Comparison of ENCODE assay signal across 20 cellular contexts in genomic region chr2:37228788-37229187, GRCh38. TPM values are rescaled to one million over a fixed set of nuclear protein-coding genes. Genes with fewer than 3 reads are reported as not detected.
DNase-seq lines count a peak whose midpoint lies in the region; ATAC-seq and TF ChIP-seq lines count a peak whose summit lies in the region.
"Had no signal": no experiment of that assay in that cellular context is flagged by ENCODE, and none has a peak within 500 bp of the region (broad histone marks: within the 10 kb centered on the region; RNA-seq: fewer than 3 reads in every experiment).

No MANE protein-coding gene starts in this region.

- peaks cover 40% of the 10 kb centered on the region for H3K36me3 ChIP-seq in Karpas-422 (ENCODE audit: insufficient read depth, low read length)
- H3K36me3 ChIP-seq in HAP-1 (replicated peaks): peaks cover 23% of the 10 kb centered on the region

- H3K36me3 Mint-ChIP-seq in activated T-cell treated with anti-CD3 and anti-CD28 coated beads, Interleukin-2, amount 50 U/mL, for 72 hours (ENCODE audit: insufficient read depth in 2 of 2): peaks cover 5 to 18% of the 10 kb centered on the region in 2 donors
- H3K36me3 Mint-ChIP-seq in WTC11: peaks cover 35% of the 10 kb centered on the region
- peaks cover 34% of the 10 kb centered on the region for H3K36me3 Mint-ChIP-seq in effector memory CD8-positive, alpha-beta T cell (ENCODE audit: insufficient read depth)

- H3K27me3 ChIP-seq in Karpas-422 (ENCODE audit: low read length) (no peaks in the 10 kb centered on the region), HAP-1 (ENCODE audit: low read depth) (no peaks in the 10 kb centered on the region)
- H3K27me3 ChIP-seq: BE2C had no signal

- peaks cover 39% of the 10 kb centered on the region for H4K20me1 ChIP-seq in Karpas-422 (ENCODE audit: insufficient read depth, low read depth, low read length)

- peaks cover 93% of the 10 kb centered on the region for H3K79me2 ChIP-seq in Karpas-422 (ENCODE audit: low read length)

- H3K9me3 ChIP-seq in Karpas-422 (ENCODE audit: low read length): no peaks in the 10 kb centered on the region
- no peaks in the 10 kb centered on the region for H3K9me3 ChIP-seq in HAP-1
- H3K9me3 ChIP-seq: BE2C had no signal

- CTCF ChIA-PET in WTC11 (lab: Charles Lee) (no interaction called here), GM10248 (lab: Yijun Ruan, JAX) (interaction anchor here (1.2 to 1.6 kb wide), 2 partner anchors 10 to 36 kb away, joined by 4 read pairs; no protein-coding TSS in a partner anchor)

- H2AFZ ChIP-seq in Karpas-422 (ENCODE audit: low read length): no peak overlapping the region

- H3K4me3 ChIP-seq in Karpas-422 (ENCODE audit: low read length): no peak overlapping the region
- no peak overlapping the region for H3K4me3 ChIP-seq in HAP-1

- peak overlapping the region; percentile 66 for H3K27ac Mint-ChIP-seq in activated T-cell treated with anti-CD3 and anti-CD28 coated beads, Interleukin-2, amount 50 U/mL, for 72 hours
- H3K27ac Mint-ChIP-seq in WTC11: peak overlapping the region; percentile 55
- no peak overlapping the region for H3K27ac Mint-ChIP-seq in effector memory CD8-positive, alpha-beta T cell

- H3K4me1 ChIP-seq in Karpas-422 (ENCODE audit: low read length) (peaks cover 37% of the 10 kb centered on the region), HAP-1 (peaks cover 37% of the 10 kb centered on the region)
- H3K4me1 ChIP-seq: BE2C had no signal

- no peak for DNase-seq in activated T-cell treated with anti-CD3 and anti-CD28 coated beads, Interleukin-2, amount 50 U/mL, for 72 hours
- DNase-seq in activated T-cell treated with anti-CD3 and anti-CD28 coated beads, Interleukin-2, amount 50 U/mL, for 1 hour: no peak
- DNase-seq in Karpas-422 (no peak), WTC11 (ENCODE audit: low spot score) (no peak), GM10248 (ENCODE audit: extremely low spot score) (no peak), HAP-1 (ENCODE audit: low spot score in 2 of 2) (no peak), GM13977 (ENCODE audit: low spot score) (no peak)
- DNase-seq in effector memory CD8-positive, alpha-beta T cell: no peak
- DNase-seq: 8988T; BE2C; CD4-positive, alpha-beta T cell; DMS53; MM.1S; NCI-H1105 treated with DMSO at 0.1 percent for 48 hours; NCI-H1694; NK-92 treated with Interleukin-12 subunit alpha and Interleukin-12 subunit beta, amount 100 ng/mL, for 24 hours; SHP77 had no signal

- POLR2A ChIA-PET in WTC11 (lab: Charles Lee) (no interaction called here), GM10248 (lab: Yijun Ruan, JAX) (no interaction called here)

- no peak overlapping the region; the same call in 1 of the 2 replicates for H3K27ac ChIP-seq in Karpas-422 (ENCODE audit: low read length)
- H3K27ac ChIP-seq: SK-N-MC had no signal

- H3K9me3 Mint-ChIP-seq in activated T-cell treated with anti-CD3 and anti-CD28 coated beads, Interleukin-2, amount 50 U/mL, for 72 hours: no peaks in the 10 kb centered on the region
- no peaks in the 10 kb centered on the region for H3K9me3 Mint-ChIP-seq in WTC11
- no peaks in the 10 kb centered on the region for H3K9me3 Mint-ChIP-seq in effector memory CD8-positive, alpha-beta T cell
- H3K9me3 Mint-ChIP-seq: CD4-positive, alpha-beta T cell had no signal

- no peak overlapping the region for H3K9ac ChIP-seq in Karpas-422 (ENCODE audit: low read length)

- peak overlapping the region; percentile 96 for H3K4me2 ChIP-seq in Karpas-422 (ENCODE audit: low read depth, low read length, poor library complexity, severe bottlenecking)

- peaks cover 15% of the 10 kb centered on the region for H3K4me1 Mint-ChIP-seq in activated T-cell treated with anti-CD3 and anti-CD28 coated beads, Interleukin-2, amount 50 U/mL, for 72 hours (ENCODE audit: low read depth)
- H3K4me1 Mint-ChIP-seq in WTC11: peaks cover 55% of the 10 kb centered on the region
- peaks cover 21 to 32% of the 10 kb centered on the region in 2 donors for H3K4me1 Mint-ChIP-seq in effector memory CD8-positive, alpha-beta T cell (ENCODE audit: low read depth in 2 of 2)

- in situ Hi-C loops in HAP-1 (cut with MboI; ENCODE audit: low sequenced_read_pairs): no loop called here
- in situ Hi-C loops in GM13977 (cut with MboI; ENCODE audit: low pct_unique_long_range_greater_than_20kb, low sequenced_read_pairs, unreplicated experiment): no loop called here

- no peaks in the 10 kb centered on the region for H3K27me3 Mint-ChIP-seq in activated T-cell treated with anti-CD3 and anti-CD28 coated beads, Interleukin-2, amount 50 U/mL, for 72 hours (ENCODE audit: low read depth)
- no peaks in the 10 kb centered on the region for H3K27me3 Mint-ChIP-seq in WTC11 (ENCODE audit: low read depth)
- no peaks in the 10 kb centered on the region for H3K27me3 Mint-ChIP-seq in effector memory CD8-positive, alpha-beta T cell
- H3K27me3 Mint-ChIP-seq: CD4-positive, alpha-beta T cell had no signal

- no peaks in the 10 kb centered on the region for H3K9me2 ChIP-seq in Karpas-422 (replicated peaks; ENCODE audit: insufficient read depth, low read length)

- TF ChIP-seq CTCF in WTC11 (IDR thresholded peaks at IDR 0.05): no peak
- no peak for TF ChIP-seq CTCF in GM10248 (IDR thresholded peaks at IDR 0.05; ENCODE audit: control extremely low read depth, extremely low read depth, low read depth, missing control alignments)
- TF ChIP-seq CTCF in GM13977 (IDR thresholded peaks at IDR 0.05; ENCODE audit: extremely low read depth, insufficient read depth, missing control alignments): no peak

- H3K4me3 Mint-ChIP-seq in activated T-cell treated with anti-CD3 and anti-CD28 coated beads, Interleukin-2, amount 50 U/mL, for 72 hours: no peak overlapping the region
- H3K4me3 Mint-ChIP-seq in WTC11: no peak overlapping the region; the same call in 1 of the 2 replicates
- H3K4me3 Mint-ChIP-seq in effector memory CD8-positive, alpha-beta T cell: no peak overlapping the region

- ATAC-seq in activated T-cell treated with anti-CD3 and anti-CD28 coated beads, Interleukin-2, amount 50 U/mL, for 72 hours (replicated peaks in 1 of 2): no peak
- no peak for ATAC-seq in WTC11
- ATAC-seq in effector memory CD8-positive, alpha-beta T cell (replicated peaks): no peak

TF ChIP-seq in WTC11, 78 proteins besides CTCF, POLR2A, EP300 and RAD21 (continues in another document):
- TF ChIP-seq, protein P1, sequence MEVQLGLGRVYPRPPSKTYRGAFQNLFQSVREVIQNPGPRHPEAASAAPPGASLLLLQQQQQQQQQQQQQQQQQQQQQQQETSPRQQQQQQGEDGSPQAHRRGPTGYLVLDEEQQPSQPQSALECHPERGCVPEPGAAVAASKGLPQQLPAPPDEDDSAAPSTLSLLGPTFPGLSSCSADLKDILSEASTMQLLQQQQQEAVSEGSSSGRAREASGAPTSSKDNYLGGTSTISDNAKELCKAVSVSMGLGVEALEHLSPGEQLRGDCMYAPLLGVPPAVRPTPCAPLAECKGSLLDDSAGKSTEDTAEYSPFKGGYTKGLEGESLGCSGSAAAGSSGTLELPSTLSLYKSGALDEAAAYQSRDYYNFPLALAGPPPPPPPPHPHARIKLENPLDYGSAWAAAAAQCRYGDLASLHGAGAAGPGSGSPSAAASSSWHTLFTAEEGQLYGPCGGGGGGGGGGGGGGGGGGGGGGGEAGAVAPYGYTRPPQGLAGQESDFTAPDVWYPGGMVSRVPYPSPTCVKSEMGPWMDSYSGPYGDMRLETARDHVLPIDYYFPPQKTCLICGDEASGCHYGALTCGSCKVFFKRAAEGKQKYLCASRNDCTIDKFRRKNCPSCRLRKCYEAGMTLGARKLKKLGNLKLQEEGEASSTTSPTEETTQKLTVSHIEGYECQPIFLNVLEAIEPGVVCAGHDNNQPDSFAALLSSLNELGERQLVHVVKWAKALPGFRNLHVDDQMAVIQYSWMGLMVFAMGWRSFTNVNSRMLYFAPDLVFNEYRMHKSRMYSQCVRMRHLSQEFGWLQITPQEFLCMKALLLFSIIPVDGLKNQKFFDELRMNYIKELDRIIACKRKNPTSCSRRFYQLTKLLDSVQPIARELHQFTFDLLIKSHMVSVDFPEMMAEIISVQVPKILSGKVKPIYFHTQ (CRISPR knock-in tag; IDR thresholded peaks at IDR 0.05): no peak

RNA-seq across cellular contexts. Expression of gene CEBPZ, which starts 2.6 kb away (rescaled TPM):
- 10 to 100 TPM; 52.6 to 67.7 TPM for total RNA-seq in activated T-cell treated with anti-CD3 and anti-CD28 coated beads, Interleukin-2, amount 50 U/mL, for 72 hours
- 38.5 and 48.2 TPM in 2 replicates for total RNA-seq in Karpas-422 (2014; rRNA removed; shearing (Covaris generic); ENCODE audit: low replicate concordance)
- 127 to 146 TPM (median 132 TPM) in 3 replicates for total RNA-seq in WTC11 (2021)

RNA-seq across cellular contexts. Expression of gene NDUFAF7, which starts 2.7 kb away (rescaled TPM):
- total RNA-seq in activated T-cell treated with anti-CD3 and anti-CD28 coated beads, Interleukin-2, amount 50 U/mL, for 72 hours: 10 to 100 TPM; 30.6 to 33.4 TPM
- total RNA-seq in Karpas-422 (2014; rRNA removed; shearing (Covaris generic); ENCODE audit: low replicate concordance): 28.4 and 42.2 TPM in 2 replicates
- total RNA-seq in WTC11 (2021): 42.9 to 57.8 TPM (median 44.9 TPM) in 3 replicates

RNA-seq across cellular contexts. Expression of gene CEBPZOS, which starts 32.5 kb away (rescaled TPM):
- total RNA-seq in activated T-cell treated with anti-CD3 and anti-CD28 coated beads, Interleukin-2, amount 50 U/mL, for 72 hours: 10 to 100 TPM; 34.0 to 39.7 TPM
- 20.8 and 31.0 TPM in 2 replicates for total RNA-seq in Karpas-422 (2014; rRNA removed; shearing (Covaris generic); ENCODE audit: low replicate concordance)
- total RNA-seq in WTC11 (2021): 123 to 136 TPM (median 129 TPM) in 3 replicates

RNA-seq across cellular contexts. Expression of gene SULT6B1, which starts 40.3 kb away (rescaled TPM):
- not detected for total RNA-seq in activated T-cell treated with anti-CD3 and anti-CD28 coated beads, Interleukin-2, amount 50 U/mL, for 72 hours
- not detected in 2 replicates for total RNA-seq in Karpas-422 (2014; rRNA removed; shearing (Covaris generic); ENCODE audit: low replicate concordance)
- total RNA-seq in WTC11 (2021): not detected in 3 replicates
- total RNA-seq: CD4-positive, alpha-beta T cell; NCI-H460; RPMI7951 had no signal

Comparison
In these comparisons a context has a peak if more than half of its experiments do, and no peak if none do; other contexts are left out.
1. H3K27ac Mint-ChIP-seq: peak in activated T-cell treated with anti-CD3 and anti-CD28 coated beads, Interleukin-2, amount 50 U/mL, for 72 hours (single experiment) and WTC11 (single experiment); none in effector memory CD8-positive, alpha-beta T cell (0 of 2).